ENCODE assay signal across 31 cellular contexts in genomic region chr3:40852712-40853111, GRCh38.
"Had no signal": no experiment of that assay in that cellular context is flagged by ENCODE, and none has a peak within 500 bp of the region (broad histone marks: within the 10 kb centered on the region; RNA-seq: fewer than 3 reads in every experiment).

No MANE protein-coding gene starts in this region.

- H3K27ac ChIP-seq: ascending aorta, cardiac muscle cell, WERI-Rb-1 had no signal

- H3K4me1 ChIP-seq: ascending aorta had no signal

- H3K27me3 ChIP-seq: ascending aorta, cardiac muscle cell had no signal

- H3K36me3 ChIP-seq: ascending aorta, cardiac muscle cell, WERI-Rb-1 had no signal

- H3K4me3 ChIP-seq: ascending aorta, cardiac muscle cell had no signal

- FAIRE-seq: bronchial epithelial cell had no signal

- H3K9me3 ChIP-seq: ascending aorta had no signal

- DNase-seq: activated CD4-positive, alpha-beta memory T cell treated with anti-CD3 and anti-CD28 coated beads, Interleukin-2, amount 10 ng/mL, durations not matched to agents 7 days and 5 days; activated CD4-positive, alpha-beta T cell treated with anti-CD3 and anti-CD28 coated beads for 1 hour; activated CD4-positive, alpha-beta T cell treated with anti-CD3 and anti-CD28 coated beads for 36 hours; activated CD4-positive, alpha-beta T cell treated with anti-CD3 and anti-CD28 coated beads for 48 hours; activated CD4-positive, alpha-beta T cell treated with anti-CD3 and anti-CD28 coated beads, Interleukin-2, amount 10 ng/mL, durations not matched to agents 7 days and 5 days; activated CD4-positive, alpha-beta T cell treated with anti-CD3 and anti-CD28 coated beads, Interleukin-2, amount 50 U/mL, for 48 hours; activated CD4-positive, CD25-positive, alpha-beta regulatory T cell; activated CD8-positive, alpha-beta memory T cell treated with anti-CD3 and anti-CD28 coated beads for 24 hours; activated CD8-positive, alpha-beta memory T cell treated with anti-CD3 and anti-CD28 coated beads, Interleukin-2, amount 10 ng/mL, durations not matched to agents 7 days and 5 days; activated CD8-positive, alpha-beta memory T cell treated with anti-CD3 and anti-CD28 coated beads, Interleukin-2, amount 50 U/mL, for 48 hours; activated CD8-positive, alpha-beta T cell treated with anti-CD3 and anti-CD28 coated beads, Interleukin-2, amount 10 ng/mL, durations not matched to agents 7 days and 5 days; activated effector memory CD4-positive, alpha-beta T cell treated with Interleukin-2 at 50 U/mL for 16 hours; activated gamma-delta T cell; activated naive CD4-positive, alpha-beta T cell treated with anti-CD3 and anti-CD28 coated beads, Interleukin-2, amount 10 ng/mL, durations not matched to agents 7 days and 5 days; activated naive CD4-positive, alpha-beta T cell treated with Interleukin-2 at 50 U/mL for 16 hours; activated naive CD8-positive, alpha-beta T cell treated with anti-CD3 and anti-CD28 coated beads, Interleukin-2, amount 10 ng/mL, durations not matched to agents 7 days and 5 days; activated naive CD8-positive, alpha-beta T cell treated with anti-CD3 and anti-CD28 coated beads, Interleukin-2, amount 50 U/mL, for 24 hours; activated T-cell treated with anti-CD3 and anti-CD28 coated beads, Interleukin-2, amount 50 U/mL, for 24 hours; activated T-cell treated with anti-CD3 and anti-CD28 coated beads, Interleukin-2, amount 50 U/mL, for 48 hours; amygdala; anterior cingulate cortex; caudate nucleus; cerebellar nuclear complex; T-helper 1 cell; T-helper 2 cell; T-helper 9 cell; WERI-Rb-1 had no signal

- ATAC-seq: activated CD4-positive, alpha-beta T cell treated with anti-CD3 and anti-CD28 coated beads for 36 hours; activated CD4-positive, CD25-positive, alpha-beta regulatory T cell treated with anti-CD3 and anti-CD28 coated beads, Interleukin-2, amount 50 U/mL, for 24 hours; activated CD8-positive, alpha-beta memory T cell treated with anti-CD3 and anti-CD28 coated beads, Interleukin-2, amount 10 ng/mL, durations not matched to agents 7 days and 5 days; activated CD8-positive, alpha-beta T cell treated with anti-CD3 and anti-CD28 coated beads, Interleukin-2, amount 10 ng/mL, durations not matched to agents 7 days and 5 days; activated naive CD8-positive, alpha-beta T cell treated with anti-CD3 and anti-CD28 coated beads, Interleukin-2, amount 50 U/mL, for 24 hours had no signal
